In the genomic region with DNA sequence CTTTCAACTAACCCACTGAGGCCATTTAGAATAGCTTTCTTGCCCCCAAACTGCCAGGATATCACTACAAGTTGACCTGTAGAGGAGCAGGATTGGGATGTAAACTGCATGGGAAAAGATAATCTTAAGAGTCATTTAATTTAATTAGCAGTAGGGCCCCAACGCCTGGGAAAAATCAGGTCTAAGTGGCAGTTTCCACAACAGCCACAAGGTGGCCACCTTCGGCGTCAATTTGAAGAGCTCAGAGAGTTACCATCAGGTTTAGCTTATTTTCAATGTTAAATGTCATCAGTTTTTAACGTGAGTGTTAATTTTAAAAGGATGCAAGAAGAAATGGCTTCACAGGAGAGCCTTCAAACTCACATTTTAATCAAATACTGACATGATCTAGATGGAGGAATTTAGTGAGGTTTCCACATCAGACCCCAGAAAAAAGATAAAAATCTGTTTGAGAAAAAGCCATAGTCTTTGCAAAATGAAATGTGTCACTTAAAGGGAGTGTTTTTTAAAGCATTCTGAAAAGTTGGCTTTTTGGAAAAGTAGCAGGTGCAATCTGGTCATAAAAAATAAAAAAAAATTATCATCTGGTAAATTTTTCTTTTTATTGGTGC, we compare ENCODE assay signal across 9 cellular contexts.
DNase-seq lines count a peak whose midpoint lies in the region; ATAC-seq, FAIRE-seq and TF ChIP-seq lines count a peak whose summit lies in the region.
"Had no signal": no experiment of that assay in that cellular context is flagged by ENCODE, and none has a peak within 500 bp of the region (broad histone marks: within the 10 kb centered on the region; RNA-seq: fewer than 3 reads in every experiment).

No MANE protein-coding gene starts in this region.

- no peaks in the 10 kb centered on the region for H4K20me1 ChIP-seq in KMS-11 (ENCODE audit: insufficient read depth)
- no peaks in the 10 kb centered on the region for H4K20me1 ChIP-seq in GM12878 (ENCODE audit: control insufficient read depth, insufficient read depth)

- BruUV-seq in GM12878 (replicated peaks; lab: Mats Ljungman, UMichigan): no TSS peak

- DNase-seq in D721Med (ENCODE audit: insufficient read length, low spot score) (peak; percentile 39), GM12878 (ENCODE audit: low read depth, low spot score) (no peak), iris pigment epithelial cell (ENCODE audit: low read depth) (peak; percentile 41)
- DNase-seq in T-helper 2 cell treated with Interferon-gamma antibody and Interleukin-4, amounts not matched to agents 5 μg/mL and 100 μg/mL, for 36 hours (ENCODE audit: low spot score): peak; percentile 32
- DNase-seq in stimulated activated CD4-positive, alpha-beta T cell treated with anti-CD3 and anti-CD28 coated beads, Interleukin-4, amount 100 ng/mL, for 4 hours: peak; percentile 33 to 46

- H2AFZ ChIP-seq in KMS-11 (ENCODE audit: low read depth) (no peak overlapping the region; the same call in 1 of the 2 replicates), GM12878 (ENCODE audit: control insufficient read depth, low read depth, low read length) (no peak overlapping the region)

- peak; percentile 75 for TF ChIP-seq RAD21 in GM12878 (IDR thresholded peaks at IDR 0.05; ENCODE audit: insufficient read depth, low read depth, low read length)

- no peak for TF ChIP-seq EP300 in GM12878 (IDR thresholded peaks at IDR 0.05; ENCODE audit: borderline replicate concordance in 1 of 2, control insufficient read depth in 1 of 2, low read depth in 2 of 2, low read length in 2 of 2)

- no peak overlapping the region for H3K4me3 Mint-ChIP-seq in T-helper 2 cell treated with Interferon-gamma antibody and Interleukin-4, amounts not matched to agents 5 μg/mL and 100 μg/mL, for 36 hours

- TF ChIP-seq CTCF in D721Med (IDR thresholded peaks at IDR 0.05; ENCODE audit: insufficient read depth, missing control alignments) (peak; percentile 91), KMS-11 (conservative IDR thresholded peaks at IDR 0.05; ENCODE audit: low read depth, low read length) (peak; percentile 99), GM12878 (IDR thresholded peaks at IDR 0.05 in 2 of 3, conservative IDR thresholded peaks at IDR 0.05 in 1 of 3; ENCODE audit: control insufficient read depth in 2 of 3, extremely low read depth in 1 of 3, insufficient read depth in 1 of 3, low read depth in 3 of 3, low read length in 3 of 3) (peak; percentile 74 to 76 (median 75))

- ATAC-seq in GM19455 (IDR thresholded peaks at IDR 0.05; ENCODE audit: unreplicated experiment) (peak; percentile 79), GM12878 (peak; percentile 86), HG02840 (IDR thresholded peaks at IDR 0.05; ENCODE audit: low FRiP score, unreplicated experiment) (no peak)

- H3K27me3 ChIP-seq in KMS-11 (ENCODE audit: insufficient read depth, low read depth) (no peaks in the 10 kb centered on the region), GM12878 (replicated peaks in 1 of 2; ENCODE audit: control insufficient read depth in 2 of 2, insufficient read depth in 2 of 2, low read length in 1 of 2) (no peaks in the 10 kb centered on the region)

- H3K4me2 ChIP-seq in KMS-11 (no peak overlapping the region), GM12878 (ENCODE audit: control insufficient read depth, insufficient read depth) (no peak overlapping the region)

- SMC1A ChIA-PET in GM12878 (lab: Charles Lee; ENCODE audit: uncharacterized antibody, unreplicated experiment): interaction anchor here (0.5 to 4.8 kb wide), 19 partner anchors 9 to 729 kb away, joined by 3 to 45 read pairs (median 4); partner anchors contain the start of gene ERMN

- 2% methylated on average over 4 of the region's 4 CpGs for WGBS in GM12878 (ENCODE audit: insufficient coverage, insufficient replicate concordance, low lambda C conversion rate, missing lambda C conversion rate)

- H3K4me3 ChIP-seq in KMS-11 (IDR thresholded peaks at IDR 0.05; ENCODE audit: insufficient read depth, low read depth, low read length): no peak overlapping the region
- H3K4me3 ChIP-seq in GM12878: no peak overlapping the region

- H3K4me1 Mint-ChIP-seq in T-helper 2 cell treated with Interferon-gamma antibody and Interleukin-4, amounts not matched to agents 5 μg/mL and 100 μg/mL, for 36 hours (ENCODE audit: low read depth): peaks cover 6% of the 10 kb centered on the region

- CTCF ChIA-PET in GM12878 (lab: Yijun Ruan, JAX): interaction anchor here (0.5 to 4.9 kb wide), 37 partner anchors 9 to 1094 kb away, joined by 3 to 92 read pairs (median 5); no protein-coding TSS in a partner anchor

- H3K9me3 ChIP-seq in GM12878 (replicated peaks; ENCODE audit: control insufficient read depth, insufficient read depth, low read length): no peaks in the 10 kb centered on the region

- no peak for TF ChIP-seq POLR2A in GM12878 (IDR thresholded peaks at IDR 0.05; ENCODE audit: low read depth, low read length)

- H3K9me3 Mint-ChIP-seq in T-helper 2 cell treated with Interferon-gamma antibody and Interleukin-4, amounts not matched to agents 5 μg/mL and 100 μg/mL, for 36 hours: no peaks in the 10 kb centered on the region

- H3K36me3 ChIP-seq in KMS-11 (ENCODE audit: insufficient read depth) (no peaks in the 10 kb centered on the region), GM12878 (ENCODE audit: control insufficient read depth in 2 of 2, insufficient read depth in 2 of 2, low read length in 1 of 2) (no peaks in the 10 kb centered on the region)

- in situ Hi-C loops in GM12878 (cut with MboI): no loop called here

- peaks cover 8% of the 10 kb centered on the region for H3K27me3 Mint-ChIP-seq in T-helper 2 cell treated with Interferon-gamma antibody and Interleukin-4, amounts not matched to agents 5 μg/mL and 100 μg/mL, for 36 hours (ENCODE audit: low read depth)

- H3K4me1 ChIP-seq in KMS-11 (ENCODE audit: low read depth, poor library complexity, severe bottlenecking) (peaks cover 3% of the 10 kb centered on the region), GM12878 (ENCODE audit: control insufficient read depth, insufficient read depth, low read length) (no peaks in the 10 kb centered on the region)

- no peaks in the 10 kb centered on the region for H3K79me2 ChIP-seq in KMS-11 (ENCODE audit: insufficient read depth, low read depth)
- no peaks in the 10 kb centered on the region for H3K79me2 ChIP-seq in GM12878 (ENCODE audit: control insufficient read depth, insufficient read depth, low read length)

- FAIRE-seq in D721Med (lab: Jason Lieb, UNC) (peak; percentile 51), GM12878 (lab: Jason Lieb, UNC) (peak; percentile 27)
- FAIRE-seq: colon had no signal

- no peaks in the 10 kb centered on the region for H3K36me3 Mint-ChIP-seq in T-helper 2 cell treated with Interferon-gamma antibody and Interleukin-4, amounts not matched to agents 5 μg/mL and 100 μg/mL, for 36 hours (ENCODE audit: low read depth)

- H3K27ac Mint-ChIP-seq in T-helper 2 cell treated with Interferon-gamma antibody and Interleukin-4, amounts not matched to agents 5 μg/mL and 100 μg/mL, for 36 hours: no peak overlapping the region

- POLR2A ChIA-PET in GM12878 (lab: Charles Lee): interaction anchor here (1.0 kb wide), 1 partner anchor 730 kb away, joined by 3 read pairs; no protein-coding TSS in a partner anchor

- RAD21 ChIA-PET in GM12878 (lab: Charles Lee; ENCODE audit: unreplicated experiment): interaction anchor here (0.5 to 3.6 kb wide), 18 partner anchors 8 to 736 kb away, joined by 3 to 33 read pairs (median 4); partner anchors contain the start of gene PKP4

- intact Hi-C loops in GM12878 (cut with micrococcal nuclease; ENCODE audit: unreplicated experiment): loop anchor here (1.0 to 2.0 kb wide), 2 partner anchors 720 to 730 kb away; no protein-coding TSS in a partner anchor

- H3K9ac ChIP-seq in KMS-11 (no peak overlapping the region), GM12878 (ENCODE audit: control insufficient read depth, insufficient read depth, low read length) (no peak overlapping the region)

- H3K27ac ChIP-seq in KMS-11 (no peak overlapping the region), GM12878 (ENCODE audit: control insufficient read depth, insufficient read depth) (no peak overlapping the region)

TF ChIP-seq in GM12878, 131 proteins besides CTCF, POLR2A, EP300 and RAD21:
- TF ChIP-seq ATF2 (IDR thresholded peaks at IDR 0.05; ENCODE audit: low read length) (no peak), ATF7 (IDR thresholded peaks at IDR 0.05; ENCODE audit: low read depth) (no peak), SMC3 (IDR thresholded peaks at IDR 0.05; ENCODE audit: borderline replicate concordance, low read length) (peak; percentile 81), YY1 (IDR thresholded peaks at IDR 0.05; ENCODE audit: low read depth, low read length) (peak; percentile 27; the same call in 1 of the 2 replicates)
TF ChIP-seq in GM12878: peak in this region for 2.
